ENCODE assay signal across 33 cellular contexts in the genomic region with DNA sequence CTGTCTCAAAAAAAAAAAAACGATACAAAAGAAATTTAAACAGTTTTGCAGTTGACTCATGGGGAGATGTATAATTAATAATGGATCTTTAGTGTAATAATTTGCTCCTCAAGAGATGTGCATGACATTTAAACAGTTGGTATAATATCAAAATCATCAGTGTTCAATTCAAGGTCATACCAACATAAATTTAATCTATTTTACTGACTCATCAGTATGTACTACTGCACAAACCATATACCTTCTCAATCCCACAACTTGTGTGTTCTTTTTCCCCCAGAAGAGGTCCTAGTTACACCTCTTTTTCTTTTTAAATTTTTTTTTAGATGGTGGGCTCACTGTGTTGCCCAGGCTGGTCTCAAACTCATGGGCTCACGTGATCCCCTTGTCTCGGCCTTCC.
"Had no signal": no experiment of that assay in that cellular context is flagged by ENCODE, and none has a peak within 500 bp of the region (broad histone marks: within the 10 kb centered on the region; RNA-seq: fewer than 3 reads in every experiment).

No MANE protein-coding gene starts in this region.

- FAIRE-seq: astrocyte, bronchial epithelial cell had no signal

- ATAC-seq: activated naive CD4-positive, alpha-beta T cell treated with anti-CD3 and anti-CD28 coated beads, Interleukin-2, amount 50 U/mL, for 72 hours; activated naive CD8-positive, alpha-beta T cell treated with anti-CD3 and anti-CD28 coated beads, Interleukin-2, amount 50 U/mL, for 24 hours; activated T-cell treated with anti-CD3 and anti-CD28 coated beads, Interleukin-2, amount 50 U/mL, for 4 hours; activated T-cell treated with anti-CD3 and anti-CD28 coated beads, Interleukin-2, amount 50 U/mL, for 72 hours; activated T-helper 17 cell treated with anti-CD3 and anti-CD28 coated beads, Interleukin-2, amount 50 U/mL, for 72 hours; body of pancreas had no signal

- DNase-seq: activated effector memory CD4-positive, alpha-beta T cell treated with anti-CD3 and anti-CD28 coated beads, Interleukin-2, amount 50 U/mL, for 16 hours; activated effector memory CD4-positive, alpha-beta T cell treated with Interleukin-2 at 50 U/mL for 16 hours; activated gamma-delta T cell; activated gamma-delta T cell treated with Interleukin-2 at 50 U/mL for 16 hours; activated naive CD4-positive, alpha-beta T cell; activated naive CD4-positive, alpha-beta T cell treated with anti-CD3 and anti-CD28 coated beads for 36 hours; activated naive CD4-positive, alpha-beta T cell treated with anti-CD3 and anti-CD28 coated beads, Interleukin-2, amount 10 ng/mL, durations not matched to agents 7 days and 5 days; activated naive CD4-positive, alpha-beta T cell treated with anti-CD3 and anti-CD28 coated beads, Interleukin-2, amount 50 U/mL, for 16 hours; activated naive CD4-positive, alpha-beta T cell treated with Interleukin-2 at 50 U/mL for 16 hours; activated naive CD8-positive, alpha-beta T cell treated with anti-CD3 and anti-CD28 coated beads for 36 hours; activated naive CD8-positive, alpha-beta T cell treated with anti-CD3 and anti-CD28 coated beads, Interleukin-2, amount 10 ng/mL, durations not matched to agents 7 days and 5 days; activated naive CD8-positive, alpha-beta T cell treated with anti-CD3 and anti-CD28 coated beads, Interleukin-2, amount 50 U/mL, for 24 hours; activated T-cell treated with anti-CD3 and anti-CD28 coated beads, Interleukin-2, amount 50 U/mL, for 24 hours; activated T-cell treated with anti-CD3 and anti-CD28 coated beads, Interleukin-2, amount 50 U/mL, for 4 hours; activated T-cell treated with anti-CD3 and anti-CD28 coated beads, Interleukin-2, amount 50 U/mL, for 48 hours; activated T-cell treated with anti-CD3 and anti-CD28 coated beads, Interleukin-2, amount 50 U/mL, for 72 hours; adrenal gland; amniotic stem cell; amygdala; anterior cingulate cortex; aorta; body of pancreas; brain microvascular endothelial cell; caudate nucleus; central memory CD4-positive, alpha-beta T cell; cerebellar nuclear complex had no signal

- H3K9me3 ChIP-seq: adrenal gland, ascending aorta, body of pancreas, breast epithelium had no signal

- H3K4me3 ChIP-seq: adrenal gland, ascending aorta, body of pancreas, breast epithelium, cardiac muscle cell had no signal

- H3K27me3 ChIP-seq: adrenal gland, ascending aorta, body of pancreas, brain microvascular endothelial cell, breast epithelium, cardiac muscle cell had no signal

- H3K27ac ChIP-seq: adrenal gland, ascending aorta, body of pancreas, brain microvascular endothelial cell, breast epithelium, cardiac muscle cell had no signal

- H3K36me3 ChIP-seq: adrenal gland, ascending aorta, brain microvascular endothelial cell, breast epithelium, cardiac muscle cell had no signal

- H3K4me1 ChIP-seq: adrenal gland, ascending aorta, body of pancreas, breast epithelium had no signal
